Comparison of ENCODE assay signal across 1 cellular context in genomic region chr10:16828731-16829175, GRCh38.
TF ChIP-seq lines count a peak whose summit lies in the region.

No MANE protein-coding gene starts in this region.

TF ChIP-seq in GM23338, 12 proteins besides CTCF, POLR2A, EP300 and RAD21 (continued from another document):
- TF ChIP-seq ETS1 (IDR thresholded peaks at IDR 0.05), result no peak
- TF ChIP-seq JUNB (IDR thresholded peaks at IDR 0.05; ENCODE audit: unreplicated experiment), result no peak
- no peak for TF ChIP-seq ZNF331 (CRISPR knock-in tag; IDR thresholded peaks at IDR 0.05; ENCODE audit: low read depth)
- TF ChIP-seq STAT1 (IDR thresholded peaks at IDR 0.05; ENCODE audit: unreplicated experiment), result no peak
